ENCODE assay signal across 8 cellular contexts in the genomic region with DNA sequence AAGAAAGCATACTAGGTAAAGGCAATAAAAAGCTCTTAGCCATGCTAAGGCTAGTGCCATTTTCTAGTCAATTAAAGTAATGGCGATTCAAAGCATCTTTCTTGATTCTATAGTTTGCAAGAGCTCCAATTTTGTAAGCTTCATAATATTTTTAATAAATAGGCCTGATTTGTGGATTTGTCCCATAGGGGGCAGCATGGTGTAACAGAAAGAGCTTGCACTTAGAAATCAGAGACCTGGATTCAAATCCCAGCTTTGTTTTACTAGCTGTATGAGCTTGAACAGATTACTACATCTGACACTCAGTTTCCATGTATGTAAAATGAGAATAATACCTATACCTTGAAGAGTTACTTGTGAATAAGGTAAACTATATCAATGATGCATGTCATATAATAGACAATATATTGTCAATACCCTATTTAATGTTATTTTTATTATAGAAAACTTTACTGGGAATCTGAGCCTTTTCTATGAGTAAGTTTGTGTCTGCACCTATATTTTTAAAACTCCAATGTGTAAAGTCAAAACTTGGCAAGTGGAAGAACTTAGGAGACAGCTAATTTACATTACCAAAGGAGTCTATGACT.
A peak's percentile ranks its signal among the peaks of the same experiment; 100 is the strongest.
DNase-seq lines count a peak whose midpoint lies in the region; ATAC-seq and TF ChIP-seq lines count a peak whose summit lies in the region.

No MANE protein-coding gene starts in this region.

- no peak overlapping the region for H3K27ac Mint-ChIP-seq in activated T-cell treated with anti-CD3 and anti-CD28 coated beads, Interleukin-2, amount 50 U/mL, for 24 hours

- H3K9me3 ChIP-seq in smooth muscle cell (replicated peaks; ENCODE audit: low read depth), result no peaks in the 10 kb centered on the region

- ATAC-seq in HG03571 (IDR thresholded peaks at IDR 0.05; ENCODE audit: unreplicated experiment), result no peak
- ATAC-seq in GM19328 (IDR thresholded peaks at IDR 0.05; ENCODE audit: unreplicated experiment), result no peak

- DNase-seq in activated T-cell treated with anti-CD3 and anti-CD28 coated beads for 24 hours (ENCODE audit: low read depth) (peak; percentile 1), NCI-H69 (lab: John Stamatoyannopoulos, UW) (peak; percentile 36), dermis blood vessel endothelial cell (peak; percentile 63), smooth muscle cell (lab: John Stamatoyannopoulos, UW; ENCODE audit: unreplicated experiment) (no peak)
- no peak for DNase-seq in activated T-cell treated with anti-CD3 and anti-CD28 coated beads, Interleukin-2, amount 50 U/mL, for 24 hours
- no peak for DNase-seq in NK-92 treated with Interleukin-12 subunit alpha and Interleukin-12 subunit beta, amount 100 ng/mL, for 24 hours (lab: John Stamatoyannopoulos, UW)

- no peaks in the 10 kb centered on the region for H3K4me1 ChIP-seq in smooth muscle cell (ENCODE audit: low read depth)

- H3K4me1 Mint-ChIP-seq in activated T-cell treated with anti-CD3 and anti-CD28 coated beads, Interleukin-2, amount 50 U/mL, for 24 hours (ENCODE audit: low read depth), result no peaks in the 10 kb centered on the region

- H3K36me3 ChIP-seq in smooth muscle cell (ENCODE audit: low read depth), result no peaks in the 10 kb centered on the region

- peak; percentile 40 for TF ChIP-seq CTCF in smooth muscle cell (IDR thresholded peaks at IDR 0.05; ENCODE audit: borderline replicate concordance, insufficient read depth, poor library complexity, severe bottlenecking)

- no peaks in the 10 kb centered on the region for H4K20me1 ChIP-seq in smooth muscle cell (ENCODE audit: low read depth)

- no peaks in the 10 kb centered on the region for H3F3A ChIP-seq in smooth muscle cell (ENCODE audit: low read depth)

- no peak overlapping the region for H3K9ac ChIP-seq in smooth muscle cell (ENCODE audit: low read depth)

- H3K27me3 Mint-ChIP-seq in activated T-cell treated with anti-CD3 and anti-CD28 coated beads, Interleukin-2, amount 50 U/mL, for 24 hours, result peaks cover 2% of the 10 kb centered on the region

- H3K4me2 ChIP-seq in smooth muscle cell, result no peak overlapping the region

- no peak overlapping the region for H2AFZ ChIP-seq in smooth muscle cell (ENCODE audit: low read depth)

- H3K36me3 Mint-ChIP-seq in activated T-cell treated with anti-CD3 and anti-CD28 coated beads, Interleukin-2, amount 50 U/mL, for 24 hours (ENCODE audit: low read depth), result no peaks in the 10 kb centered on the region

- no peak overlapping the region for H3K4me3 ChIP-seq in smooth muscle cell

- no peaks in the 10 kb centered on the region for H3K27me3 ChIP-seq in smooth muscle cell (ENCODE audit: low read depth)

- H3K79me2 ChIP-seq in smooth muscle cell (ENCODE audit: low read depth), result no peaks in the 10 kb centered on the region

- H3K9me3 Mint-ChIP-seq in activated T-cell treated with anti-CD3 and anti-CD28 coated beads, Interleukin-2, amount 50 U/mL, for 24 hours, result no peaks in the 10 kb centered on the region

- no peak overlapping the region for H3K27ac ChIP-seq in smooth muscle cell (ENCODE audit: low read depth)

- 45% methylated on average over 1 of the region's 1 CpG for WGBS in smooth muscle cell (ENCODE audit: low lambda C conversion rate)

- H3K4me3 Mint-ChIP-seq in activated T-cell treated with anti-CD3 and anti-CD28 coated beads, Interleukin-2, amount 50 U/mL, for 24 hours, result no peak overlapping the region

Comparison
In these comparisons a context has a peak if more than half of its experiments do, and no peak if none do; other contexts are left out.
1. DNase-seq: peak in activated T-cell treated with anti-CD3 and anti-CD28 coated beads for 24 hours (single experiment), NCI-H69 (single experiment) and dermis blood vessel endothelial cell (single experiment); none in activated T-cell treated with anti-CD3 and anti-CD28 coated beads, Interleukin-2, amount 50 U/mL, for 24 hours (single experiment), smooth muscle cell (single experiment) and NK-92 treated with Interleukin-12 subunit alpha and Interleukin-12 subunit beta, amount 100 ng/mL, for 24 hours (single experiment).